In genomic region chr3:31448882-31449243, GRCh38 we compare ENCODE assay signal across 1 cellular context.
TF ChIP-seq lines count a peak whose summit lies in the region.

No MANE protein-coding gene starts in this region.

TF ChIP-seq in H1, 55 proteins besides CTCF, POLR2A, EP300 and RAD21:
- TF ChIP-seq BCL11A (IDR thresholded peaks at IDR 0.05; ENCODE audit: low read depth in 2 of 2, low read length in 2 of 2) (no peak), SUZ12 (IDR thresholded peaks at IDR 0.05; ENCODE audit: low read length) (no peak), CHD7 (IDR thresholded peaks at IDR 0.05; ENCODE audit: insufficient replicate concordance, low read length) (no peak), JUND (IDR thresholded peaks at IDR 0.05; ENCODE audit: low read length) (no peak), EZH2 (IDR thresholded peaks at IDR 0.05; ENCODE audit: low read depth, low read length, severe bottlenecking) (no peak)
